Comparison of ENCODE assay signal across 8 cellular contexts in the genomic region with DNA sequence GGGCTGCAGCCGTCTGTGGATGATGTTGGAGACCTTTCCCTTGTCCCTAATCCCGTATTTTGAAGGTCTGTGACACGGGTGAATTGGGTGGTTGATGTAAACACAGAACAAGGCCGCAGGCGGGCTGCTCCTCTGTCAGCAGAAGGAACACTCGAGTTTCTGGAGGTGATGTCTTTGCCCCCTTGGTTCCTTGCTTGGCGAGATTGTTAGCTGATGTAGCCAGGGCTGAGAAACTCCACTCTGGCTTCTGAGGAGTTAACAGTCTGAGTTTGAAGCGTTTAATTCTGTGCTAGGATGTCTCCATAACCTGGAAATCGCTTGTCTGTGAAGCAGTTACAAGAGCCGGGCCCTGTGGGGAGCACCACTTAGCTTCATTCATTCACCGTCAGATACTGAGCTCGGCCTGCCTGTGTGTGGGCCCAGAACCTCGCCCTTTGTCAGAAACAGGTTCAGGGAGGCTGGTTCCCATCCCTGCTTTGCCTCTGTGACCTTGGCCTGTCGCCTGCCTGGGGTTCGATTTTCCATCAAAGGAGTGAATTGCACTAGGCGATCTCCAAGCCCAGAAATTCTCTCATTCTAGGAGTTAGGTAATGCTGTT. TPM values are rescaled to one million over a fixed set of nuclear protein-coding genes. Genes with fewer than 3 reads are reported as not detected.
DNase-seq lines count a peak whose midpoint lies in the region; ATAC-seq and TF ChIP-seq lines count a peak whose summit lies in the region.

No MANE protein-coding gene starts in this region.

- H3K4me3 ChIP-seq in AG04449 (ENCODE audit: low read depth, low read length) (peak overlapping the region; percentile 99), HFF-Myc (replicated peaks; ENCODE audit: low read depth, low read length) (peak overlapping the region; percentile 67), right atrium auricular region (peak overlapping the region; percentile 78 to 88)

- peak overlapping the region; percentile 91 to 96 for H3K27ac Mint-ChIP-seq in activated naive CD4-positive, alpha-beta T cell treated with anti-CD3 and anti-CD28 coated beads, Interleukin-2, amount 50 U/mL, for 72 hours

- ATAC-seq in activated naive CD4-positive, alpha-beta T cell treated with anti-CD3 and anti-CD28 coated beads, Interleukin-2, amount 50 U/mL, for 72 hours, result no peak

- H3K9me3 ChIP-seq in right atrium auricular region, result no peaks in the 10 kb centered on the region

- H3K9me3 Mint-ChIP-seq in activated naive CD4-positive, alpha-beta T cell treated with anti-CD3 and anti-CD28 coated beads, Interleukin-2, amount 50 U/mL, for 72 hours, result no peaks in the 10 kb centered on the region

- H3K36me3 ChIP-seq in right atrium auricular region, result no peaks in the 10 kb centered on the region

- TF ChIP-seq CTCF in AG04449 (IDR thresholded peaks at IDR 0.05; ENCODE audit: insufficient read depth, low read length, missing control alignments), result no peak
- TF ChIP-seq CTCF in HFF-Myc (IDR thresholded peaks at IDR 0.05; ENCODE audit: low read depth, low read length, missing control alignments), result no peak
- no peak for TF ChIP-seq CTCF in right atrium auricular region (IDR thresholded peaks at IDR 0.05)

- DNase-seq in AG04449 (ENCODE audit: low read depth, low spot score), result no peak
- no peak for DNase-seq in HFF-Myc (ENCODE audit: extremely low read depth, low read depth)
- no peak for DNase-seq in activated naive CD4-positive, alpha-beta T cell treated with anti-CD3 and anti-CD28 coated beads, Interleukin-2, amount 50 U/mL, for 72 hours (ENCODE audit: low spot score in 2 of 2)
- no peak for DNase-seq in right atrium auricular region (ENCODE audit: low spot score)
- peak; percentile 63 for DNase-seq in retina
- no peak for DNase-seq in NOMO-1 treated with DMSO at 0.1 percent for 48 hours (lab: John Stamatoyannopoulos, UW; ENCODE audit: unreplicated experiment)
- no peak for DNase-seq in activated gamma-delta T cell treated with Interleukin-2 at 50 U/mL for 16 hours
- no peak for DNase-seq in amniotic stem cell (lab: John Stamatoyannopoulos, UW)

- H3K36me3 Mint-ChIP-seq in activated naive CD4-positive, alpha-beta T cell treated with anti-CD3 and anti-CD28 coated beads, Interleukin-2, amount 50 U/mL, for 72 hours, result peaks cover 0 to 7% of the 10 kb centered on the region in 2 donors

- CTCF ChIA-PET in AG04449 (lab: Yijun Ruan, JAX), result interaction anchor here (0.8 to 5.1 kb wide), 13 partner anchors 13 to 96 kb away, joined by 3 to 66 read pairs (median 7); a partner anchor contains a TSS

- H3K4me1 ChIP-seq in right atrium auricular region, result peaks cover 0 to 54% of the 10 kb centered on the region in 2 donors

- POLR2A ChIA-PET in AG04449 (lab: Yijun Ruan, JAX), result interaction anchor here (1.2 kb wide), 1 partner anchor 67 kb away, joined by 3 read pairs; no protein-coding TSS in a partner anchor

- peak overlapping the region; percentile 94 to 95 for H3K27ac ChIP-seq in right atrium auricular region

- H3K27me3 ChIP-seq in right atrium auricular region, result no peaks in the 10 kb centered on the region

RNA-seq across cellular contexts. Expression of a gene that starts 1.3 kb away (rescaled TPM):
- 10 to 100 TPM; 76.1 to 83.6 TPM for total RNA-seq in activated naive CD4-positive, alpha-beta T cell treated with anti-CD3 and anti-CD28 coated beads, Interleukin-2, amount 50 U/mL, for 72 hours
- 10 to 100 TPM; 43.1 to 43.3 TPM for total RNA-seq in right atrium auricular region

RNA-seq across cellular contexts. Expression of a gene that starts 29.2 kb away (rescaled TPM):
- total RNA-seq in activated naive CD4-positive, alpha-beta T cell treated with anti-CD3 and anti-CD28 coated beads, Interleukin-2, amount 50 U/mL, for 72 hours, result 10 to 100 TPM; 66.5 to 74.8 TPM
- total RNA-seq in right atrium auricular region, result 10 to 100 TPM; 11.7 to 16.1 TPM
